28 cellular contexts compared by ENCODE assay signal in genomic region chr13:61144834-61145593, GRCh38.
"Had no signal": no experiment of that assay in that cellular context is flagged by ENCODE, and none has a peak within 500 bp of the region (broad histone marks: within the 10 kb centered on the region; RNA-seq: fewer than 3 reads in every experiment).

No MANE protein-coding gene starts in this region.

- H3K4me3 ChIP-seq: ascending aorta, cardiac muscle cell, coronary artery, right atrium auricular region, smooth muscle cell, thoracic aorta, vagina had no signal

- H3K27me3 ChIP-seq: ascending aorta, cardiac muscle cell, foreskin keratinocyte, right atrium auricular region, vagina had no signal

- H3K4me1 ChIP-seq: foreskin keratinocyte, parathyroid adenoma, right atrium auricular region, vagina had no signal

- DNase-seq: activated CD4-positive, alpha-beta memory T cell treated with anti-CD3 and anti-CD28 coated beads for 36 hours; activated CD4-positive, alpha-beta T cell treated with anti-CD3 and anti-CD28 coated beads, Interleukin-2, amount 10 ng/mL, durations not matched to agents 24 days and 14 days; activated CD4-positive, CD25-positive, alpha-beta regulatory T cell treated with anti-CD3 and anti-CD28 coated beads, Interleukin-2, amount 50 U/mL, for 72 hours; activated CD8-positive, alpha-beta memory T cell treated with anti-CD3 and anti-CD28 coated beads, Interleukin-2, amount 50 U/mL, for 4 hours; activated gamma-delta T cell; activated naive CD4-positive, alpha-beta T cell treated with anti-CD3 and anti-CD28 coated beads, Interleukin-2, amount 10 ng/mL, durations not matched to agents 7 days and 5 days; activated naive CD8-positive, alpha-beta T cell treated with anti-CD3 and anti-CD28 coated beads, Interleukin-2, amount 10 ng/mL, durations not matched to agents 7 days and 5 days; activated T-cell treated with anti-CD3 and anti-CD28 coated beads, Interleukin-2, amount 50 U/mL, for 24 hours; cerebellar nuclear complex; effector memory CD8-positive, alpha-beta T cell; foreskin keratinocyte; midbrain; naive thymus-derived CD4-positive, alpha-beta T cell; nucleus accumbens; stimulated activated CD4-positive, alpha-beta T cell treated with anti-CD3 and anti-CD28 coated beads, Interleukin-15, amount 100 ng/mL, for 24 hours; stimulated activated CD4-positive, alpha-beta T cell treated with anti-CD3 and anti-CD28 coated beads, Interleukin-2, amount 100 ng/mL, for 24 hours; stimulated activated naive CD8-positive, alpha-beta T cell treated with anti-CD3 and anti-CD28 coated beads, Interleukin-15, Interleukin-2, amounts not matched to agents 100 U/mL and 50 U/mL, for 24 hours; T1000; trophoblast cell had no signal

- H3K9me3 ChIP-seq: ascending aorta, right atrium auricular region, vagina had no signal

- ATAC-seq: effector memory CD8-positive, alpha-beta T cell; esophagus mucosa; foreskin keratinocyte; naive thymus-derived CD4-positive, alpha-beta T cell; stimulated activated naive CD8-positive, alpha-beta T cell treated with anti-CD3 and anti-CD28 coated beads, Interleukin-15, Interleukin-2, amounts not matched to agents 100 U/mL and 50 U/mL, for 24 hours had no signal

- H3K27ac ChIP-seq: ascending aorta, cardiac muscle cell, coronary artery, foreskin keratinocyte, parathyroid adenoma, thoracic aorta, vagina had no signal

- H3K36me3 ChIP-seq: ascending aorta, cardiac muscle cell, right atrium auricular region, thoracic aorta, vagina had no signal
